In genomic region chr16:47481698-47482374, GRCh38 we compare ENCODE assay signal across 12 cellular contexts.
"Had no signal": no experiment of that assay in that cellular context is flagged by ENCODE, and none has a peak within 500 bp of the region (broad histone marks: within the 10 kb centered on the region; RNA-seq: fewer than 3 reads in every experiment).

No MANE protein-coding gene starts in this region.

- H3K27me3 Mint-ChIP-seq: central memory CD8-positive, alpha-beta T cell; dendritic cell treated with granulocyte-macrophage colony-stimulating factor and Interleukin-4, amounts not matched to agents 40 ng/mL and 50 ng/mL, for 4 days; effector memory CD8-positive, alpha-beta T cell had no signal

- H3K4me3 ChIP-seq: body of pancreas, uterus had no signal

- H3K27me3 ChIP-seq: body of pancreas, uterus had no signal

- H3K27ac ChIP-seq: body of pancreas, epithelial cell of prostate, uterus had no signal

- H3K27ac Mint-ChIP-seq: activated naive CD4-positive, alpha-beta T cell treated with anti-CD3 and anti-CD28 coated beads for 36 hours; dendritic cell treated with granulocyte-macrophage colony-stimulating factor and Interleukin-4, amounts not matched to agents 40 ng/mL and 50 ng/mL, for 4 days had no signal

- H3K4me1 ChIP-seq: body of pancreas, uterus had no signal

- H3K9me3 ChIP-seq: body of pancreas, uterus had no signal

- ATAC-seq: body of pancreas; effector memory CD8-positive, alpha-beta T cell; left ventricle myocardium superior had no signal

- H3K36me3 ChIP-seq: uterus had no signal

- DNase-seq: activated CD4-positive, alpha-beta T cell treated with anti-CD3 and anti-CD28 coated beads for 1 hour; activated naive CD4-positive, alpha-beta T cell treated with anti-CD3 and anti-CD28 coated beads for 36 hours; amniotic stem cell; body of pancreas; effector memory CD8-positive, alpha-beta T cell; kidney; left ventricle myocardium superior; stimulated activated CD4-positive, alpha-beta T cell treated with anti-CD3 and anti-CD28 coated beads, Interleukin-2, amount 100 ng/mL, for 48 hours; uterus had no signal

- H3K9me3 Mint-ChIP-seq: activated naive CD4-positive, alpha-beta T cell treated with anti-CD3 and anti-CD28 coated beads for 36 hours; central memory CD8-positive, alpha-beta T cell; dendritic cell treated with granulocyte-macrophage colony-stimulating factor and Interleukin-4, amounts not matched to agents 40 ng/mL and 50 ng/mL, for 4 days; effector memory CD8-positive, alpha-beta T cell had no signal

- H3K4me3 Mint-ChIP-seq: activated naive CD4-positive, alpha-beta T cell treated with anti-CD3 and anti-CD28 coated beads for 36 hours; central memory CD8-positive, alpha-beta T cell; dendritic cell treated with granulocyte-macrophage colony-stimulating factor and Interleukin-4, amounts not matched to agents 40 ng/mL and 50 ng/mL, for 4 days; effector memory CD8-positive, alpha-beta T cell had no signal
